In genomic region chr6:43380858-43381257, GRCh38 we compare ENCODE assay signal across 6 cellular contexts. TPM values are rescaled to one million over a fixed set of nuclear protein-coding genes. Genes with fewer than 3 reads are reported as not detected.
A peak's percentile ranks its signal among the peaks of the same experiment; 100 is the strongest.
DNase-seq lines count a peak whose midpoint lies in the region; ATAC-seq and TF ChIP-seq lines count a peak whose summit lies in the region.
"Not testable (repeated sequence)": the region's sequence is repeated elsewhere in the genome, so short reads cannot be mapped to it uniquely, and the experiment has no call there.

No MANE protein-coding gene starts in this region.

- peaks cover 51% of the 10 kb centered on the region for H3K4me1 ChIP-seq in BLaER1
- H3K4me1 ChIP-seq in DOHH2 (ENCODE audit: control insufficient read depth, low read length), result peaks cover 100% of the 10 kb centered on the region
- H3K4me1 ChIP-seq in naive thymus-derived CD4-positive, alpha-beta T cell (ENCODE audit: control insufficient read depth in 2 of 2, insufficient read depth in 2 of 2, low read length in 2 of 2), result peaks cover 36 to 48% of the 10 kb centered on the region in 2 donors

- H2AFZ ChIP-seq in SU-DHL-6 (ENCODE audit: low read depth, low read length, severe bottlenecking), result not testable (repeated sequence)

- peaks cover 65% of the 10 kb centered on the region for H3K4me1 Mint-ChIP-seq in activated T-helper 1 cell treated with anti-CD3 and anti-CD28 coated beads, Interleukin-12 subunit alpha, Interleukin-12 subunit beta, Interleukin-2, Interleukin-4 antibody, amounts not matched to agents 30 ng/mL and 10 ng/mL and 1 ng/mL, durations not matched to agents 14 hours and 24 hours and 36 hours (ENCODE audit: low read depth)
- H3K4me1 Mint-ChIP-seq in naive thymus-derived CD4-positive, alpha-beta T cell, result peaks cover 35 to 73% (median 69%) of the 10 kb centered on the region in 7 donors

- H3K4me3 ChIP-seq in BLaER1; naive thymus-derived CD4-positive, alpha-beta T cell (ENCODE audit: low read length): not testable (repeated sequence)
- H3K4me3 ChIP-seq in DOHH2 (ENCODE audit: low read length), result peak overlapping the region; percentile 52
- H3K4me3 ChIP-seq in SU-DHL-6 (ENCODE audit: insufficient read depth, low read length, poor library complexity, severe bottlenecking), result peak overlapping the region; percentile 8

- H3K4me2 ChIP-seq in BLaER1, result peak overlapping the region; percentile 2; the same call in 1 of the 2 replicates
- peak overlapping the region; percentile 87 for H3K4me2 ChIP-seq in DOHH2 (ENCODE audit: low read length)
- H3K4me2 ChIP-seq in SU-DHL-6 (ENCODE audit: low read depth, low read length, poor library complexity, severe bottlenecking), result peak overlapping the region; percentile 60

- not testable (repeated sequence) for ATAC-seq in naive thymus-derived CD4-positive, alpha-beta T cell

- not testable (repeated sequence) for TF ChIP-seq CTCF in DOHH2 (IDR thresholded peaks at IDR 0.05; ENCODE audit: low read depth, low read length, poor library complexity, severe bottlenecking); SU-DHL-6 (IDR thresholded peaks at IDR 0.05; ENCODE audit: insufficient read depth, low read length, poor library complexity, severe bottlenecking)

- peaks cover 16% of the 10 kb centered on the region for H4K20me1 ChIP-seq in BLaER1
- H4K20me1 ChIP-seq in DOHH2 (ENCODE audit: control insufficient read depth, insufficient read depth, low read depth, low read length); SU-DHL-6 (ENCODE audit: low read depth, low read length): not testable (repeated sequence)

- not testable (repeated sequence) for H3K9me3 ChIP-seq in BLaER1; DOHH2 (ENCODE audit: control insufficient read depth, insufficient read depth, low read length); SU-DHL-6 (ENCODE audit: insufficient read depth, low read length); naive thymus-derived CD4-positive, alpha-beta T cell (ENCODE audit: control insufficient read depth in 2 of 3, low read length in 3 of 3)

- not testable (repeated sequence) for H3K9me2 ChIP-seq in DOHH2 (replicated peaks; ENCODE audit: control insufficient read depth, low read length); SU-DHL-6 (replicated peaks; ENCODE audit: insufficient read depth, low read length)

- H3K27ac ChIP-seq in BLaER1; naive thymus-derived CD4-positive, alpha-beta T cell (ENCODE audit: low read depth, low read length): not testable (repeated sequence)
- H3K27ac ChIP-seq in DOHH2 (ENCODE audit: low read depth, low read length), result peak overlapping the region; percentile 99
- H3K27ac ChIP-seq in SU-DHL-6 (ENCODE audit: low read depth, low read length), result peak overlapping the region; percentile 95

- not testable (repeated sequence) for H3K36me3 Mint-ChIP-seq in activated T-helper 1 cell treated with anti-CD3 and anti-CD28 coated beads, Interleukin-12 subunit alpha, Interleukin-12 subunit beta, Interleukin-2, Interleukin-4 antibody, amounts not matched to agents 30 ng/mL and 10 ng/mL and 1 ng/mL, durations not matched to agents 14 hours and 24 hours and 36 hours (ENCODE audit: low read depth)
- peaks cover 0 to 18% (median 0%) of the 10 kb centered on the region in 5 donors for H3K36me3 Mint-ChIP-seq in naive thymus-derived CD4-positive, alpha-beta T cell

- peaks cover 11% of the 10 kb centered on the region for H3K27me3 Mint-ChIP-seq in activated T-helper 1 cell treated with anti-CD3 and anti-CD28 coated beads, Interleukin-12 subunit alpha, Interleukin-12 subunit beta, Interleukin-2, Interleukin-4 antibody, amounts not matched to agents 30 ng/mL and 10 ng/mL and 1 ng/mL, durations not matched to agents 14 hours and 24 hours and 36 hours (ENCODE audit: insufficient read depth)
- peaks cover 0 to 47% (median 0%) of the 10 kb centered on the region in 5 donors for H3K27me3 Mint-ChIP-seq in naive thymus-derived CD4-positive, alpha-beta T cell

- intact Hi-C loops in activated T-helper 1 cell treated with anti-CD3 and anti-CD28 coated beads, Interleukin-12 subunit alpha, Interleukin-12 subunit beta, Interleukin-2, Interleukin-4 antibody, amounts not matched to agents 30 ng/mL and 10 ng/mL and 1 ng/mL, durations not matched to agents 14 hours and 24 hours and 36 hours (cut with micrococcal nuclease), result not testable (repeated sequence)
- intact Hi-C loops in naive thymus-derived CD4-positive, alpha-beta T cell (cut with micrococcal nuclease), result loop anchor here (5.0 kb wide), 3 partner anchors 209 to 454 kb away; partner anchors contain the start of genes CNPY3 (in 1 of the 2), GTPBP2 (in 1 of the 2) and SRF (in 1 of the 2)

- not testable (repeated sequence) for H3K36me3 ChIP-seq in BLaER1; SU-DHL-6 (ENCODE audit: low read length); naive thymus-derived CD4-positive, alpha-beta T cell (ENCODE audit: control insufficient read depth in 2 of 3, insufficient read depth in 3 of 3, low read length in 3 of 3)
- peaks cover 16% of the 10 kb centered on the region for H3K36me3 ChIP-seq in DOHH2 (ENCODE audit: control insufficient read depth, low read length)

- CTCF ChIA-PET in naive thymus-derived CD4-positive, alpha-beta T cell (lab: Charles Lee), result interaction anchor here (0.5 to 5.1 kb wide), 3 partner anchors 11 to 339 kb away, joined by 3 to 33 read pairs (median 9); partner anchors contain the start of gene ZNF318

- POLR2A ChIA-PET in naive thymus-derived CD4-positive, alpha-beta T cell (lab: Charles Lee), result interaction anchor here (1.3 to 9.8 kb wide), 2 partner anchors 13 to 136 kb away, joined by 3 to 163 read pairs; partner anchors contain the start of genes POLR1C, YIPF3 and ZNF318

- H3K9me3 Mint-ChIP-seq in activated T-helper 1 cell treated with anti-CD3 and anti-CD28 coated beads, Interleukin-12 subunit alpha, Interleukin-12 subunit beta, Interleukin-2, Interleukin-4 antibody, amounts not matched to agents 30 ng/mL and 10 ng/mL and 1 ng/mL, durations not matched to agents 14 hours and 24 hours and 36 hours; naive thymus-derived CD4-positive, alpha-beta T cell: not testable (repeated sequence)

- not testable (repeated sequence) for H3K9ac ChIP-seq in BLaER1
- H3K9ac ChIP-seq in SU-DHL-6 (ENCODE audit: low read length), result peak overlapping the region; percentile 39

- not testable (repeated sequence) for H3K79me2 ChIP-seq in DOHH2 (ENCODE audit: control insufficient read depth, low read length); SU-DHL-6 (ENCODE audit: insufficient read depth, low read length)

- peaks cover 61% of the 10 kb centered on the region for H3F3A ChIP-seq in DOHH2 (ENCODE audit: control insufficient read depth, insufficient read depth)
- H3F3A ChIP-seq in SU-DHL-6 (ENCODE audit: insufficient read depth), result peaks cover 91% of the 10 kb centered on the region

- DNase-seq in HK-2 (ENCODE audit: unreplicated experiment), result peak; percentile 24
- DNase-seq in activated T-helper 1 cell treated with anti-CD3 and anti-CD28 coated beads, Interleukin-12 subunit alpha, Interleukin-12 subunit beta, Interleukin-2, Interleukin-4 antibody, amounts not matched to agents 30 ng/mL and 10 ng/mL and 1 ng/mL, durations not matched to agents 14 hours and 24 hours and 36 hours (ENCODE audit: low spot score); naive thymus-derived CD4-positive, alpha-beta T cell: not testable (repeated sequence)

- peak overlapping the region; percentile 30 for H3K27ac Mint-ChIP-seq in activated T-helper 1 cell treated with anti-CD3 and anti-CD28 coated beads, Interleukin-12 subunit alpha, Interleukin-12 subunit beta, Interleukin-2, Interleukin-4 antibody, amounts not matched to agents 30 ng/mL and 10 ng/mL and 1 ng/mL, durations not matched to agents 14 hours and 24 hours and 36 hours
- H3K27ac Mint-ChIP-seq in naive thymus-derived CD4-positive, alpha-beta T cell, result peak overlapping the region in 6 of 9 donors; percentile 8 to 68 (median 52)

- peaks cover 52% of the 10 kb centered on the region for H3K27me3 ChIP-seq in BLaER1
- not testable (repeated sequence) for H3K27me3 ChIP-seq in DOHH2 (ENCODE audit: control insufficient read depth, low read length); SU-DHL-6 (ENCODE audit: low read length); naive thymus-derived CD4-positive, alpha-beta T cell (ENCODE audit: control insufficient read depth in 2 of 2, insufficient read depth in 2 of 2, low read length in 2 of 2)

- not testable (repeated sequence) for H3K4me3 Mint-ChIP-seq in activated T-helper 1 cell treated with anti-CD3 and anti-CD28 coated beads, Interleukin-12 subunit alpha, Interleukin-12 subunit beta, Interleukin-2, Interleukin-4 antibody, amounts not matched to agents 30 ng/mL and 10 ng/mL and 1 ng/mL, durations not matched to agents 14 hours and 24 hours and 36 hours; naive thymus-derived CD4-positive, alpha-beta T cell

RNA-seq across cellular contexts. Expression of gene ZNF318, which starts 11.4 kb away (rescaled TPM):
- total RNA-seq in activated T-helper 1 cell treated with anti-CD3 and anti-CD28 coated beads, Interleukin-12 subunit alpha, Interleukin-12 subunit beta, Interleukin-2, Interleukin-4 antibody, amounts not matched to agents 30 ng/mL and 10 ng/mL and 1 ng/mL, durations not matched to agents 14 hours and 24 hours and 36 hours, result 9.1 and 9.7 TPM in 2 replicates
- total RNA-seq in naive thymus-derived CD4-positive, alpha-beta T cell, result 10 to 100 TPM; 15.8 to 40.2 (median 28.3) TPM
- 10 to 100 TPM in 1 of 2 donors, 1 to 10 TPM in 1; 6.9 to 12.9 TPM for polyA plus RNA-seq in naive thymus-derived CD4-positive, alpha-beta T cell

RNA-seq across cellular contexts. Expression of gene ABCC10, which starts 46.5 kb away (rescaled TPM):
- 40.5 and 43.6 TPM in 2 replicates for total RNA-seq in activated T-helper 1 cell treated with anti-CD3 and anti-CD28 coated beads, Interleukin-12 subunit alpha, Interleukin-12 subunit beta, Interleukin-2, Interleukin-4 antibody, amounts not matched to agents 30 ng/mL and 10 ng/mL and 1 ng/mL, durations not matched to agents 14 hours and 24 hours and 36 hours
- total RNA-seq in naive thymus-derived CD4-positive, alpha-beta T cell, result 10 to 100 TPM; 56.2 to 74.6 (median 60.4) TPM
- polyA plus RNA-seq in naive thymus-derived CD4-positive, alpha-beta T cell, result 10 to 100 TPM in 1 of 2 donors, 1 to 10 TPM in 1; 9.8 to 18.6 TPM

Comparison
In these comparisons a context has a peak if more than half of its experiments do, and no peak if none do; other contexts are left out.
1. H3K4me2 ChIP-seq: peak in every context shown above with its lines; median percentile 87 in DOHH2; 60 in SU-DHL-6; 2 in BLaER1.